Comparison of ENCODE assay signal across 1 cellular context in genomic region chr12:54173066-54173726, GRCh38.
TF ChIP-seq lines count a peak whose summit lies in the region.

No MANE protein-coding gene starts in this region.

TF ChIP-seq in HepG2, 621 proteins besides CTCF, POLR2A, EP300 and RAD21 (continued from another document):
- TF ChIP-seq AKNA (CRISPR knock-in tag; IDR thresholded peaks at IDR 0.05; ENCODE audit: borderline replicate concordance) (no peak), ZNF7 (CRISPR knock-in tag; IDR thresholded peaks at IDR 0.05) (0 out of 2 replicates have a peak, but pooled peaks have one; percentile 46), ZFP91 (CRISPR knock-in tag; IDR thresholded peaks at IDR 0.05; ENCODE audit: borderline replicate concordance) (0 out of 2 replicates have a peak, but pooled peaks have one; percentile 25), PATZ1 (CRISPR knock-in tag; IDR thresholded peaks at IDR 0.05) (peak; percentile 12; the same call in 1 of the 2 replicates), EZH2 (conservative IDR thresholded peaks at IDR 0.05; ENCODE audit: low read depth, low read length) (peak; percentile 96), ZSCAN21 (CRISPR knock-in tag; IDR thresholded peaks at IDR 0.05; ENCODE audit: borderline replicate concordance) (no peak), ZNF44 (CRISPR knock-in tag; IDR thresholded peaks at IDR 0.05) (0 out of 2 replicates have a peak, but pooled peaks have one; percentile 8), MTF2 (CRISPR knock-in tag; IDR thresholded peaks at IDR 0.05; ENCODE audit: borderline replicate concordance) (peak; percentile 65; the same call in 1 of the 2 replicates), HNRNPLL (IDR thresholded peaks at IDR 0.05; ENCODE audit: low read depth, low read length, poor library complexity, severe bottlenecking) (peak; percentile 42), TRIM24 (CRISPR knock-in tag; IDR thresholded peaks at IDR 0.05) (no peak), ZNF777 (CRISPR knock-in tag; IDR thresholded peaks at IDR 0.05) (no peak), MAFK (conservative IDR thresholded peaks at IDR 0.05 in 1 of 2, IDR thresholded peaks at IDR 0.05 in 1 of 2; ENCODE audit: low read length in 2 of 2) (peak; percentile 33 to 51; a peak in 3 of 4 replicates), GABPB1 (CRISPR knock-in tag; IDR thresholded peaks at IDR 0.05) (0 out of 2 replicates have a peak, but pooled peaks have one; percentile 13)
- TF ChIP-seq, protein P1, sequence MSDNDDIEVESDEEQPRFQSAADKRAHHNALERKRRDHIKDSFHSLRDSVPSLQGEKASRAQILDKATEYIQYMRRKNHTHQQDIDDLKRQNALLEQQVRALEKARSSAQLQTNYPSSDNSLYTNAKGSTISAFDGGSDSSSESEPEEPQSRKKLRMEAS (IDR thresholded peaks at IDR 0.05), result peak; percentile 27; the same call in 1 of the 2 replicates
- TF ChIP-seq, protein P2, sequence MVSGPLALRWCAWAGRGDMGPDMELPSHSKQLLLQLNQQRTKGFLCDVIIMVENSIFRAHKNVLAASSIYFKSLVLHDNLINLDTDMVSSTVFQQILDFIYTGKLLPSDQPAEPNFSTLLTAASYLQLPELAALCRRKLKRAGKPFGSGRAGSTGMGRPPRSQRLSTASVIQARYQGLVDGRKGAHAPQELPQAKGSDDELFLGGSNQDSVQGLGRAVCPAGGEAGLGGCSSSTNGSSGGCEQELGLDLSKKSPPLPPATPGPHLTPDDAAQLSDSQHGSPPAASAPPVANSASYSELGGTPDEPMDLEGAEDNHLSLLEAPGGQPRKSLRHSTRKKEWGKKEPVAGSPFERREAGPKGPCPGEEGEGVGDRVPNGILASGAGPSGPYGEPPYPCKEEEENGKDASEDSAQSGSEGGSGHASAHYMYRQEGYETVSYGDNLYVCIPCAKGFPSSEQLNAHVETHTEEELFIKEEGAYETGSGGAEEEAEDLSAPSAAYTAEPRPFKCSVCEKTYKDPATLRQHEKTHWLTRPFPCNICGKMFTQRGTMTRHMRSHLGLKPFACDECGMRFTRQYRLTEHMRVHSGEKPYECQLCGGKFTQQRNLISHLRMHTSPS (CRISPR knock-in tag; IDR thresholded peaks at IDR 0.05; ENCODE audit: low read depth), result no peak
- TF ChIP-seq, protein P3, sequence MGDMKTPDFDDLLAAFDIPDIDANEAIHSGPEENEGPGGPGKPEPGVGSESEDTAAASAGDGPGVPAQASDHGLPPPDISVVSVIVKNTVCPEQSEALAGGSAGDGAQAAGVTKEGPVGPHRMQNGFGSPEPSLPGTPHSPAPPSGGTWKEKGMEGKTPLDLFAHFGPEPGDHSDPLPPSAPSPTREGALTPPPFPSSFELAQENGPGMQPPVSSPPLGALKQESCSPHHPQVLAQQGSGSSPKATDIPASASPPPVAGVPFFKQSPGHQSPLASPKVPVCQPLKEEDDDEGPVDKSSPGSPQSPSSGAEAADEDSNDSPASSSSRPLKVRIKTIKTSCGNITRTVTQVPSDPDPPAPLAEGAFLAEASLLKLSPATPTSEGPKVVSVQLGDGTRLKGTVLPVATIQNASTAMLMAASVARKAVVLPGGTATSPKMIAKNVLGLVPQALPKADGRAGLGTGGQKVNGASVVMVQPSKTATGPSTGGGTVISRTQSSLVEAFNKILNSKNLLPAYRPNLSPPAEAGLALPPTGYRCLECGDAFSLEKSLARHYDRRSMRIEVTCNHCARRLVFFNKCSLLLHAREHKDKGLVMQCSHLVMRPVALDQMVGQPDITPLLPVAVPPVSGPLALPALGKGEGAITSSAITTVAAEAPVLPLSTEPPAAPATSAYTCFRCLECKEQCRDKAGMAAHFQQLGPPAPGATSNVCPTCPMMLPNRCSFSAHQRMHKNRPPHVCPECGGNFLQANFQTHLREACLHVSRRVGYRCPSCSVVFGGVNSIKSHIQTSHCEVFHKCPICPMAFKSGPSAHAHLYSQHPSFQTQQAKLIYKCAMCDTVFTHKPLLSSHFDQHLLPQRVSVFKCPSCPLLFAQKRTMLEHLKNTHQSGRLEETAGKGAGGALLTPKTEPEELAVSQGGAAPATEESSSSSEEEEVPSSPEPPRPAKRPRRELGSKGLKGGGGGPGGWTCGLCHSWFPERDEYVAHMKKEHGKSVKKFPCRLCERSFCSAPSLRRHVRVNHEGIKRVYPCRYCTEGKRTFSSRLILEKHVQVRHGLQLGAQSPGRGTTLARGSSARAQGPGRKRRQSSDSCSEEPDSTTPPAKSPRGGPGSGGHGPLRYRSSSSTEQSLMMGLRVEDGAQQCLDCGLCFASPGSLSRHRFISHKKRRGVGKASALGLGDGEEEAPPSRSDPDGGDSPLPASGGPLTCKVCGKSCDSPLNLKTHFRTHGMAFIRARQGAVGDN (CRISPR knock-in tag; IDR thresholded peaks at IDR 0.05), result peak; percentile 58
TF ChIP-seq in HepG2: peak in this region for 11.
